Comparison of ENCODE assay signal across 9 cellular contexts in the genomic region with DNA sequence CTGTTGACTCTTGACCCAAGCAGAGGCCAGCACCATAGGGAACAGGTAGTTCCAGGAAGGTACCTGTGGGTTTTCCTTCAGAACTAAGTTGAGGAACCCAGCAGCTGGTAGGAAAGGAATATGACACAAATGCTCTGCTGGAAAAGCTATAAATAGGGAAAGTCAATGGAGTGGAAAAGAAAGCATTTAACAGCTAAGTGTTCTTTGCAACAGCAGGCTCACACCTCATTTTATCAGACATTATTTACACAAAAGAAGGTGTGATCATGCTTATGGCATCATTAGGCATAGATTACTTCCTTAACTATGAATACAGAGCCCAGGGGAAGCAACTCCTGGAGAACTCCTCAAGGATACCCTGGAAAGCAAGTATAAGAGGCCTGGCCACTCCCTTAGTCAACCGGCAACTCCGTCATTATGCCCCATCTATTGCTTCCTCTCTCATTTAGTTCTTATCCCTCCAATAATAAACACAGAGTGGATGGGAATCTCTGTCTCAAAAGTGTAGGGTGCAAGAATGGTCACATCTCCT.
"Had no signal": no experiment of that assay in that cellular context is flagged by ENCODE, and none has a peak within 500 bp of the region (broad histone marks: within the 10 kb centered on the region; RNA-seq: fewer than 3 reads in every experiment).

No MANE protein-coding gene starts in this region.

- H3K27ac Mint-ChIP-seq: GM23338, H9 had no signal

- DNase-seq: H9, IMR-90, KG1 had no signal

- H3K4me3 Mint-ChIP-seq: GM23338, H9 had no signal

- H3K4me3 ChIP-seq: GM23338, K562 had no signal

- FAIRE-seq: H1, H54, HTR-8/SVneo, K562 had no signal

- ATAC-seq: GM23338, HCT116, K562 had no signal

- H3K9me3 Mint-ChIP-seq: GM23338, H9 had no signal
